Comparison of ENCODE assay signal across 8 cellular contexts in the genomic region with DNA sequence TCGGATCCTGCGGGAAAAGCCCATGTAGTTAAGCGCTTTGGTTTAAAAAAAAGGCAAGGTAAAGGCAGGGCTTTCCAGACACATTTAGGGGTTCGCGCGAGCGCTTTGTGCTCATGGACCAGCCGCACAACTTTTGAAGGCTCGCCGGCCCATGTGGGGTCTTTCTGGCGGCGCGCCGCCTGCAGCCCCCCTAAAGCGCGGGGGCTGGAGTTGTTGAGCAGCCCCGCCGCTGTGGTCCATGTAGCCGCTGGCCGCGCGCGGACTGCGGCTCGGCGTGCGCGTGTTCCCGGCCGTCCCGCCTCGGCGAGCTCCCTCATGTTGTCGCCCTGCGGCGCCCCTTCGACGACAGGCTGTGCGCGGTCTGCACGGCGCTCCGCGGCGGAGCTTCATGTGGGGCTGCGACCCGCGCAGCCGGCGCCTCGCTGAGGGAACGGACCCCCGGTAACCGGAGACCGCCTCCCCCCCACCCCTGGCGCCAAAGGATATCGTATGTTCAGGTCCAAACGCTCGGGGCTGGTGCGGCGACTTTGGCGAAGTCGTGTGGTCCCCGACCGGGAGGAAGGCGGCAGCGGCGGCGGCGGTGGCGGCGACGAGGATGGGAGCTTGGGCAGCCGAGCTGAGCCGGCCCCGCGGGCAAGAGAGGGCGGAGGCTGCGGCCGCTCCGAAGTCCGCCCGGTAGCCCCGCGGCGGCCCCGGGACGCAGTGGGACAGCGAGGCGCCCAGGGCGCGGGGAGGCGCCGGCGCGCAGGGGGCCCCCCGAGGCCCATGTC. TPM values are rescaled to one million over a fixed set of nuclear protein-coding genes. Genes with fewer than 3 reads are reported as not detected.
DNase-seq lines count a peak whose midpoint lies in the region; ATAC-seq lines count a peak whose summit lies in the region.

No MANE protein-coding gene starts in this region.

- H3K4me1 ChIP-seq in iPS-15b (ENCODE audit: control insufficient read depth, insufficient read depth, low read length) = peaks cover 12% of the 10 kb centered on the region

- peak overlapping the region; percentile 64 for H3K4me3 ChIP-seq in iPS-15b (ENCODE audit: low read depth, low read length)

- peak; percentile 68 for DNase-seq in Right ventricle myocardium inferior (ENCODE audit: missing footprints)
- no peak for DNase-seq in cardiac septum (ENCODE audit: low spot score)
- DNase-seq in activated naive CD4-positive, alpha-beta T cell treated with Interleukin-2 at 50 U/mL for 16 hours = peak; percentile 9
- DNase-seq in stimulated activated CD4-positive, alpha-beta T cell treated with anti-CD3 and anti-CD28 coated beads, Interleukin-1b, Interleukin-23, amount 100 ng/mL, for 48 hours = peak; percentile 12
- no peak for DNase-seq in mesenteric fat pad (ENCODE audit: low spot score)
- no peak for DNase-seq in dedifferentiated amniotic fluid mesenchymal stem cell (ENCODE audit: extremely low spot score)

- intact Hi-C loops in Right ventricle myocardium inferior (cut with DNase I) = loop anchor here (1.0 to 2.0 kb wide), 2 partner anchors 60 to 148 kb away; no protein-coding TSS in a partner anchor
- intact Hi-C loops in cardiac septum (cut with DNase I) = loop anchor here (1.0 to 2.0 kb wide), 2 partner anchors 71 to 148 kb away; no protein-coding TSS in a partner anchor

- peak overlapping the region; percentile 60 for H3K9ac ChIP-seq in iPS-15b (ENCODE audit: low read depth, low read length)

- H3K27me3 ChIP-seq in iPS-15b (ENCODE audit: control insufficient read depth, insufficient read depth, low read length) = peaks cover 27% of the 10 kb centered on the region

- no peaks in the 10 kb centered on the region for H3K9me3 ChIP-seq in iPS-15b (ENCODE audit: control insufficient read depth, insufficient read depth, low read length)

- no peak for ATAC-seq in Right ventricle myocardium inferior
- ATAC-seq in HG02759 (IDR thresholded peaks at IDR 0.05; ENCODE audit: unreplicated experiment) = no peak

- no peaks in the 10 kb centered on the region for H3K36me3 ChIP-seq in iPS-15b (ENCODE audit: control insufficient read depth, insufficient read depth, low read length)

RNA-seq across cellular contexts. Expression of a gene that starts 0.9 kb away (rescaled TPM):
- total RNA-seq in Right ventricle myocardium inferior (16.2 TPM), cardiac septum (50.2 TPM), mesenteric fat pad (32.2 TPM)

Comparison
In these comparisons a context has a peak if more than half of its experiments do, and no peak if none do; other contexts are left out.
1. DNase-seq: peak in Right ventricle myocardium inferior (single experiment), activated naive CD4-positive, alpha-beta T cell treated with Interleukin-2 at 50 U/mL for 16 hours (single experiment) and stimulated activated CD4-positive, alpha-beta T cell treated with anti-CD3 and anti-CD28 coated beads, Interleukin-1b, Interleukin-23, amount 100 ng/mL, for 48 hours (single experiment); none in cardiac septum (single experiment), mesenteric fat pad (single experiment) and dedifferentiated amniotic fluid mesenchymal stem cell (single experiment).